ENCODE assay signal across 8 cellular contexts in the genomic region with DNA sequence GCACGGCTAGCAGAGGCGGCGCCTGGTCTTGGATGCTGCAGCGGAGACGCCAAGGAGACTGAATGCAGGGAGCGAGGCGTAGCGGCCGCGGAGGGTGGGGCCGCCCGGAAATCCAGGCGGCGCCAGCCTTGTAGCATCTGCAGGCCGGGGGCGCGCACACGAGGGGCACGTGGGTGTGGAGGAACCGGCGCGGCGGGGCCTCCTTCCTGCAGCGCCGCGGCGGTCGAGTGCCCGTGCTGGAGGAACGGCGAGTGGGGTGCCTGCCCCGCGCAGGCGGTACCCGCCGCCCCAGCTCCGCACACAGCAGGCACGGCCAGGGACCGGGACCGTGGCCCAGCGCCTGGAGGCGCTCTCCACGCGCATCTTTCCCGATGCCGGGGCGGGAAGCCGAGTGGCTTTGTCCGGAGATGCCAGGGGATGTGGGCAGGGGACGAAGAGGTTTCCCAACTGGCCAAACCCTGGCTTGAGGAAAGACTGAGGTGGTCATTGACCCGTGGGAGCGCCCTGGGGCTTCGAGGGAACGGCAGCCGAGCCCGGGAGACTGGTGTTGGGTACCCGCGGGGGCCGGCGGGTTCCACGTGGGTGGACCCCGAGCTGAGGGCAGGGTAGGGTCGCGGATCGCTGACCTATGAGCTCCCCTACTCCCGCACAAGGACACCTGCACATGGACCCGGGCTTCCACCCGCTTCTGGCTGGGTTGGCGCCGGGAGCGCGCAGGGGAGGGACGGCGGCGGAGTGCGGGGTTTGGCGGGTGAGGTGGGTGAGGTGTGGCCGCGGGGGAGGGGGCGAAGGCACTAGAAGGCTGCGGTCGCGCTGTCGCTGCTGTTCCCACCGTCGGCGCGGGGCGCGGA.
A peak's percentile ranks its signal among the peaks of the same experiment; 100 is the strongest.
DNase-seq lines count a peak whose midpoint lies in the region; ATAC-seq, FAIRE-seq and TF ChIP-seq lines count a peak whose summit lies in the region.

No MANE protein-coding gene starts in this region.

- H3K4me3 Mint-ChIP-seq in naive thymus-derived CD8-positive, alpha-beta T cell, result peak overlapping the region; percentile 72 to 92 (median 86)

- no peaks in the 10 kb centered on the region for H3K36me3 ChIP-seq in PC-3 (ENCODE audit: low read depth, low read length)

- H3K27ac ChIP-seq in PC-3 (ENCODE audit: low read length), result no peak overlapping the region

- peak; percentile 92 for ATAC-seq in PC-3
- ATAC-seq in naive thymus-derived CD8-positive, alpha-beta T cell, result peak; percentile 52 to 68
- no peak for ATAC-seq in GM18909 (IDR thresholded peaks at IDR 0.05; ENCODE audit: poor library complexity, unreplicated experiment)
- ATAC-seq in HG02678 (IDR thresholded peaks at IDR 0.05; ENCODE audit: unreplicated experiment), result no peak

- TF ChIP-seq CTCF in AG10803 (conservative IDR thresholded peaks at IDR 0.05; ENCODE audit: low read length) (no peak), PC-3 (conservative IDR thresholded peaks at IDR 0.05; ENCODE audit: low read depth, low read length) (no peak)

- peak; percentile 48 for FAIRE-seq in GM12891 (lab: Jason Lieb, UNC)

- H2AFZ ChIP-seq in PC-3 (ENCODE audit: low read length), result peak overlapping the region; percentile 85

- peaks cover 27 to 47% (median 44%) of the 10 kb centered on the region in 4 donors for H3K4me1 Mint-ChIP-seq in naive thymus-derived CD8-positive, alpha-beta T cell

- peaks cover 56 to 94% (median 77%) of the 10 kb centered on the region in 5 donors for H3K27me3 Mint-ChIP-seq in naive thymus-derived CD8-positive, alpha-beta T cell

- peaks cover 0 to 37% (median 18%) of the 10 kb centered on the region in 9 donors for H3K9me3 Mint-ChIP-seq in naive thymus-derived CD8-positive, alpha-beta T cell

- H3K9me3 ChIP-seq in PC-3 (ENCODE audit: low read length), result no peaks in the 10 kb centered on the region

- H3K27me3 ChIP-seq in PC-3 (ENCODE audit: low read length), result no peaks in the 10 kb centered on the region

- H3K9ac ChIP-seq in PC-3 (ENCODE audit: low read length), result no peak overlapping the region

- no peaks in the 10 kb centered on the region for H3K79me2 ChIP-seq in PC-3 (ENCODE audit: low read length)

- no peaks in the 10 kb centered on the region for H3K9me2 ChIP-seq in PC-3 (replicated peaks; ENCODE audit: low read length)

- CTCF ChIA-PET in PC-3 (lab: Charles Lee), result no interaction called here

- peak overlapping the region in 3 of 10 donors; percentile 53 to 78 (median 72) for H3K27ac Mint-ChIP-seq in naive thymus-derived CD8-positive, alpha-beta T cell

- DNase-seq in AG10803 (ENCODE audit: low read depth) (peak; percentile 43), GM12891 (ENCODE audit: insufficient read length, low spot score) (no peak), PC-3 (peak; percentile 50), C1 segment of cervical spinal cord (lab: John Stamatoyannopoulos, UW) (no peak)
- peak; percentile 3 for DNase-seq in central memory CD4-positive, alpha-beta T cell
- peak in 2 of 10 donors; percentile 17 to 25 for DNase-seq in naive thymus-derived CD8-positive, alpha-beta T cell

- H4K20me1 ChIP-seq in PC-3 (ENCODE audit: low read length), result no peaks in the 10 kb centered on the region

- no peak for TF ChIP-seq POLR2A in GM12891 (IDR thresholded peaks at IDR 0.05; ENCODE audit: low read depth, low read length)

- POLR2A ChIA-PET in PC-3 (lab: Charles Lee; ENCODE audit: unreplicated experiment), result no interaction called here
- POLR2A ChIA-PET in naive thymus-derived CD8-positive, alpha-beta T cell (lab: Charles Lee), result no interaction called here

- intact Hi-C loops in PC-3 (cut with micrococcal nuclease), result no loop called here

- BruUV-seq in PC-3 (replicated peaks; lab: Mats Ljungman, UMichigan), result no TSS peak

- peaks cover 9% of the 10 kb centered on the region for H3K4me1 ChIP-seq in PC-3 (ENCODE audit: insufficient read depth, low read length)

- H3K4me3 ChIP-seq in AG10803 (ENCODE audit: low read length), result peak overlapping the region; percentile 83
- H3K4me3 ChIP-seq in PC-3 (ENCODE audit: low read length), result peak overlapping the region; percentile 67

- H3F3A ChIP-seq in PC-3 (ENCODE audit: low read length, unreplicated experiment), result no peaks in the 10 kb centered on the region

- H3K36me3 Mint-ChIP-seq in naive thymus-derived CD8-positive, alpha-beta T cell, result peaks cover 0 to 27% (median 15%) of the 10 kb centered on the region in 3 donors

- peak overlapping the region; percentile 84 for H3K4me2 ChIP-seq in PC-3 (ENCODE audit: low read length)

TF ChIP-seq in GM12891, 5 proteins besides CTCF, POLR2A, EP300 and RAD21:
- no peak for TF ChIP-seq TAF1 (IDR thresholded peaks at IDR 0.05; ENCODE audit: low read depth, low read length)
- no peak for TF ChIP-seq POLR2AphosphoS5 (IDR thresholded peaks at IDR 0.05; ENCODE audit: low read depth, low read length)
- TF ChIP-seq SPI1 (IDR thresholded peaks at IDR 0.05; ENCODE audit: low read depth, low read length), result no peak

Comparison
In these comparisons a context has a peak if more than half of its experiments do, and no peak if none do; other contexts are left out.
1. DNase-seq: peak in AG10803 (single experiment), PC-3 (single experiment) and central memory CD4-positive, alpha-beta T cell (single experiment); none in GM12891 (single experiment) and C1 segment of cervical spinal cord (0 of 14).
2. ATAC-seq: peak in PC-3 (single experiment) and naive thymus-derived CD8-positive, alpha-beta T cell (2 of 2); none in GM18909 (single experiment) and HG02678 (single experiment).